ENCODE assay signal across 25 cellular contexts in the genomic region with DNA sequence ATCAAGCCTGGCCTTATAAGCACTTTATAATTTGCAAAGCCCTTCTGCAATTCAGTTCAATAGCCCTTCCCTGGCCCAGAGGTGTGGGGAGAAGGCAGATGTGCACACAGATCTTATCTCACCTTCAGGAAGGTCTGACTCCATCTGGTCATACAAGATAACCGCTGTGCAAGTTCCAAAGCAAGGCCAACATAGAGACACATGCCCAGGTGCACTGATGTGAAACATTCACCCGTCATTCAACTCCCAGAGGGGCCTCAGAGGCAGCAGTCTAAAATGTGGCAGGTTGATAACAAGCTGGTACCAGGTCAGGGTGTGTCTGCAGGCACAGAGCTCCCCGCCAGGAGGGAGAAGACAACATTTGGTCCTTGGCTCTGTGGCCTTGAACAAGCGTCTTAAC. TPM values are rescaled to one million over a fixed set of nuclear protein-coding genes. Genes with fewer than 3 reads are reported as not detected.
DNase-seq lines count a peak whose midpoint lies in the region; ATAC-seq and TF ChIP-seq lines count a peak whose summit lies in the region.
"Had no signal": no experiment of that assay in that cellular context is flagged by ENCODE, and none has a peak within 500 bp of the region (broad histone marks: within the 10 kb centered on the region; RNA-seq: fewer than 3 reads in every experiment).

No MANE protein-coding gene starts in this region.

- H2BK120ac ChIP-seq in neuronal stem cell (ENCODE audit: low read depth, low read length): no peak overlapping the region

- H3K79me1 ChIP-seq in neuronal stem cell (ENCODE audit: low read depth, low read length): no peaks in the 10 kb centered on the region

- H3K27ac ChIP-seq in neuronal stem cell (replicated peaks; ENCODE audit: low read length): no peak overlapping the region
- H3K27ac ChIP-seq in tibial artery: no peak overlapping the region
- H3K27ac ChIP-seq in hepatocyte: no peak overlapping the region
- H3K27ac ChIP-seq: dorsolateral prefrontal cortex, epithelial cell of prostate, heart left ventricle, left ventricle myocardium inferior, Peyer's patch, right lobe of liver, SJCRH30, upper lobe of right lung had no signal

- WGBS in neuronal stem cell (ENCODE audit: extremely low coverage in 2 of 2, insufficient read length in 2 of 2, insufficient replicate concordance in 1 of 2), 2 donors: no CpG with 5 or more reads among the region's 4 CpGs
- 84% methylated on average over 4 of the region's 4 CpGs for WGBS in hepatocyte (ENCODE audit: low lambda C conversion rate, missing lambda C conversion rate)

- no peak overlapping the region for H2BK15ac ChIP-seq in neuronal stem cell (ENCODE audit: low read length)

- no peaks in the 10 kb centered on the region for H3K9me2 ChIP-seq in hepatocyte (replicated peaks; ENCODE audit: insufficient read depth)

- H3K9me3 ChIP-seq in neuronal stem cell (replicated peaks in 1 of 2; ENCODE audit: control insufficient read depth in 2 of 2, insufficient read depth in 1 of 2, low read depth in 1 of 2, low read length in 2 of 2) (no peaks in the 10 kb centered on the region), tibial artery (no peaks in the 10 kb centered on the region), hepatocyte (ENCODE audit: low read depth) (no peaks in the 10 kb centered on the region)
- H3K9me3 ChIP-seq: heart left ventricle, left ventricle myocardium inferior, Peyer's patch, right lobe of liver, SJCRH30, upper lobe of right lung had no signal

- DNase-seq in GM06990 (ENCODE audit: extremely low read depth, insufficient read length): peak; percentile 48
- peak; percentile 94 for DNase-seq in NCI-H2171 treated with DMSO at 0.1 percent for 48 hours (lab: John Stamatoyannopoulos, UW)
- no peak for DNase-seq in neuronal stem cell (ENCODE audit: low spot score)
- DNase-seq in tibial artery: no peak
- DNase-seq in hepatocyte (ENCODE audit: low spot score): no peak
- DNase-seq in activated naive CD4-positive, alpha-beta T cell treated with Interleukin-2 at 50 U/mL for 16 hours: no peak
- DNase-seq: activated naive CD8-positive, alpha-beta T cell treated with anti-CD3 and anti-CD28 coated beads for 36 hours; dorsolateral prefrontal cortex; immature natural killer cell; KG1; left ventricle myocardium inferior; MV-4-11; NCI-H2029 treated with DMSO at 0.1 percent for 48 hours; NCI-H446 treated with DMSO at 0.1 percent for 48 hours; nephron progenitor cell; Peyer's patch; SJCRH30; T-helper 17 cell; upper lobe of right lung had no signal

- no peak overlapping the region for H4K8ac ChIP-seq in neuronal stem cell (ENCODE audit: low read depth, low read length)

- H3K23ac ChIP-seq in neuronal stem cell (ENCODE audit: low read depth, low read length, poor library complexity): no peak overlapping the region

- peak; percentile 49 for ATAC-seq in GM21786 (IDR thresholded peaks at IDR 0.05; ENCODE audit: unreplicated experiment)
- ATAC-seq: activated T-helper 17 cell treated with anti-CD3 and anti-CD28 coated beads, Interleukin-2, amount 50 U/mL, for 72 hours; GM23338; heart left ventricle; right lobe of liver; T-helper 17 cell; upper lobe of right lung had no signal

- H2AK5ac ChIP-seq in neuronal stem cell (ENCODE audit: low read depth, low read length): peak overlapping the region; percentile 3

- H3K79me2 ChIP-seq in hepatocyte: no peaks in the 10 kb centered on the region

- H3K14ac ChIP-seq in neuronal stem cell (ENCODE audit: low read length): no peak overlapping the region

- H3K4me3 ChIP-seq in GM06990 (replicated peaks; ENCODE audit: low read depth, low read length) (no peak overlapping the region), neuronal stem cell (ENCODE audit: low read length in 2 of 2) (no peak overlapping the region), tibial artery (no peak overlapping the region), hepatocyte (no peak overlapping the region)
- H3K4me3 ChIP-seq: dorsolateral prefrontal cortex, GM23338, heart left ventricle, left ventricle myocardium inferior, Peyer's patch, right lobe of liver, SJCRH30, upper lobe of right lung had no signal

- no peak overlapping the region for H2BK5ac ChIP-seq in neuronal stem cell (ENCODE audit: low read length)

- H3K27me3 ChIP-seq in GM06990 (replicated peaks; ENCODE audit: control insufficient read depth, insufficient read depth, low read length) (no peaks in the 10 kb centered on the region; the same call in 1 of the 2 replicates), neuronal stem cell (ENCODE audit: control insufficient read depth in 3 of 3, insufficient read depth in 3 of 3, low read depth in 1 of 3, low read length in 3 of 3) (peaks cover 0 to 22% (median 0%) of the 10 kb centered on the region in 3 experiments), tibial artery (peaks cover 0 to 44% of the 10 kb centered on the region in 2 donors), hepatocyte (no peaks in the 10 kb centered on the region)
- H3K27me3 ChIP-seq: dorsolateral prefrontal cortex, Peyer's patch, right lobe of liver, SJCRH30, upper lobe of right lung had no signal

- no peak overlapping the region for H3K18ac ChIP-seq in neuronal stem cell (ENCODE audit: low read length)

- no peaks in the 10 kb centered on the region for H4K20me1 ChIP-seq in hepatocyte (ENCODE audit: insufficient read depth, poor library complexity, severe bottlenecking)

- no peak overlapping the region for H3K9ac ChIP-seq in neuronal stem cell (ENCODE audit: low read depth, low read length, poor library complexity)

- no peak overlapping the region for H3K4ac ChIP-seq in neuronal stem cell (ENCODE audit: low read length)

- no peak overlapping the region for H3K4me2 ChIP-seq in neuronal stem cell (ENCODE audit: insufficient read depth, low read length, poor library complexity, severe bottlenecking)
- no peak overlapping the region for H3K4me2 ChIP-seq in hepatocyte
- H3K4me2 ChIP-seq: GM23338 had no signal

- H3K36me3 ChIP-seq in GM06990 (ENCODE audit: control insufficient read depth, insufficient read depth, low read length) (no peaks in the 10 kb centered on the region), neuronal stem cell (replicated peaks in 1 of 2; ENCODE audit: control insufficient read depth in 2 of 2, insufficient read depth in 2 of 2, low read length in 2 of 2) (no peaks in the 10 kb centered on the region), tibial artery (no peaks in the 10 kb centered on the region), hepatocyte (replicated peaks; ENCODE audit: insufficient read depth, low read depth) (no peaks in the 10 kb centered on the region)
- H3K36me3 ChIP-seq: heart left ventricle, left ventricle myocardium inferior, Peyer's patch, right lobe of liver, SJCRH30, upper lobe of right lung had no signal

- no peak overlapping the region for H4K91ac ChIP-seq in neuronal stem cell (ENCODE audit: low read depth, low read length, poor library complexity)

- H2AFZ ChIP-seq in neuronal stem cell (ENCODE audit: low read length) (no peak overlapping the region), hepatocyte (no peak overlapping the region)
- H2AFZ ChIP-seq: GM23338 had no signal

- intact Hi-C loops in tibial artery (cut with DNase I; ENCODE audit: low total_unique reads): no loop called here

- no peak overlapping the region for H2BK12ac ChIP-seq in neuronal stem cell (ENCODE audit: low read length)

- TF ChIP-seq CTCF in GM06990 (IDR thresholded peaks at IDR 0.05; ENCODE audit: insufficient read depth, low read length, poor library complexity, severe bottlenecking) (no peak), tibial artery (IDR thresholded peaks at IDR 0.05) (no peak), hepatocyte (IDR thresholded peaks at IDR 0.05; ENCODE audit: poor library complexity) (no peak)

- H3K4me1 ChIP-seq in neuronal stem cell (ENCODE audit: control insufficient read depth in 2 of 2, insufficient read depth in 1 of 2, low read depth in 1 of 2, low read length in 2 of 2) (peaks cover 2 to 13% of the 10 kb centered on the region in 2 donors), tibial artery (no peaks in the 10 kb centered on the region), hepatocyte (ENCODE audit: insufficient read depth) (no peaks in the 10 kb centered on the region)
- H3K4me1 ChIP-seq: heart left ventricle, left ventricle myocardium inferior, Peyer's patch, right lobe of liver, SJCRH30 had no signal

RNA-seq across cellular contexts. Expression of a gene that starts 10.9 kb away (rescaled TPM):
- polyA plus RNA-seq in neuronal stem cell (2013, experiment 1 of 2): 16.3 TPM
- 16.4 TPM for polyA plus RNA-seq in neuronal stem cell (2013, experiment 2 of 2)
- 32.5 and 43.1 TPM in 2 replicates for total RNA-seq in hepatocyte
- 36.1 and 44.4 TPM in 2 replicates for polyA plus RNA-seq in hepatocyte

RNA-seq across cellular contexts. Expression of a gene that starts 58.4 kb away (rescaled TPM):
- polyA plus RNA-seq in neuronal stem cell (2013, experiment 1 of 2): 2.2 TPM
- polyA plus RNA-seq in neuronal stem cell (2013, experiment 2 of 2): 2.1 TPM
- total RNA-seq in hepatocyte: not detected in 2 replicates
- polyA plus RNA-seq in hepatocyte: 0.06 TPM in 1 of 2 replicates, not detected in the other
- total RNA-seq: left ventricle myocardium inferior, SJCRH30 had no signal

Comparison
In these comparisons a context has a peak if more than half of its experiments do, and no peak if none do; other contexts are left out.
1. DNase-seq: peak in GM06990 (single experiment) and NCI-H2171 treated with DMSO at 0.1 percent for 48 hours (single experiment); none in neuronal stem cell (single experiment), tibial artery (0 of 2), hepatocyte (single experiment) and activated naive CD4-positive, alpha-beta T cell treated with Interleukin-2 at 50 U/mL for 16 hours (single experiment).